ENCODE assay signal across 2 cellular contexts in genomic region chr9:104326912-104327311, GRCh38.
TF ChIP-seq lines count a peak whose summit lies in the region.

No MANE protein-coding gene starts in this region.

TF ChIP-seq in SK-N-SH, 30 proteins besides CTCF, POLR2A, EP300 and RAD21 (continued from another document):
- no peak for TF ChIP-seq USF2 (IDR thresholded peaks at IDR 0.05; ENCODE audit: borderline replicate concordance, low read depth, low read length)
- TF ChIP-seq, protein P1, sequence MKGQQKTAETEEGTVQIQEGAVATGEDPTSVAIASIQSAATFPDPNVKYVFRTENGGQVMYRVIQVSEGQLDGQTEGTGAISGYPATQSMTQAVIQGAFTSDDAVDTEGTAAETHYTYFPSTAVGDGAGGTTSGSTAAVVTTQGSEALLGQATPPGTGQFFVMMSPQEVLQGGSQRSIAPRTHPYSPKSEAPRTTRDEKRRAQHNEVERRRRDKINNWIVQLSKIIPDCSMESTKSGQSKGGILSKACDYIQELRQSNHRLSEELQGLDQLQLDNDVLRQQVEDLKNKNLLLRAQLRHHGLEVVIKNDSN (IDR thresholded peaks at IDR 0.05; ENCODE audit: borderline replicate concordance, low read depth) = no peak
- no peak for TF ChIP-seq TCF12 (IDR thresholded peaks at IDR 0.05)
- no peak for TF ChIP-seq EZH2phosphoT487 (IDR thresholded peaks at IDR 0.05; ENCODE audit: borderline replicate concordance, low read depth)
- no peak for TF ChIP-seq IRF3 (IDR thresholded peaks at IDR 0.05; ENCODE audit: low read depth, low read length)
- no peak for TF ChIP-seq RXRA (IDR thresholded peaks at IDR 0.05; ENCODE audit: borderline replicate concordance, low read depth)
- no peak for TF ChIP-seq SMC3 (IDR thresholded peaks at IDR 0.05; ENCODE audit: low read depth, low read length)
- no peak for TF ChIP-seq SIN3A (IDR thresholded peaks at IDR 0.05; ENCODE audit: borderline replicate concordance, low read depth, low read length)
- TF ChIP-seq, protein P2, sequence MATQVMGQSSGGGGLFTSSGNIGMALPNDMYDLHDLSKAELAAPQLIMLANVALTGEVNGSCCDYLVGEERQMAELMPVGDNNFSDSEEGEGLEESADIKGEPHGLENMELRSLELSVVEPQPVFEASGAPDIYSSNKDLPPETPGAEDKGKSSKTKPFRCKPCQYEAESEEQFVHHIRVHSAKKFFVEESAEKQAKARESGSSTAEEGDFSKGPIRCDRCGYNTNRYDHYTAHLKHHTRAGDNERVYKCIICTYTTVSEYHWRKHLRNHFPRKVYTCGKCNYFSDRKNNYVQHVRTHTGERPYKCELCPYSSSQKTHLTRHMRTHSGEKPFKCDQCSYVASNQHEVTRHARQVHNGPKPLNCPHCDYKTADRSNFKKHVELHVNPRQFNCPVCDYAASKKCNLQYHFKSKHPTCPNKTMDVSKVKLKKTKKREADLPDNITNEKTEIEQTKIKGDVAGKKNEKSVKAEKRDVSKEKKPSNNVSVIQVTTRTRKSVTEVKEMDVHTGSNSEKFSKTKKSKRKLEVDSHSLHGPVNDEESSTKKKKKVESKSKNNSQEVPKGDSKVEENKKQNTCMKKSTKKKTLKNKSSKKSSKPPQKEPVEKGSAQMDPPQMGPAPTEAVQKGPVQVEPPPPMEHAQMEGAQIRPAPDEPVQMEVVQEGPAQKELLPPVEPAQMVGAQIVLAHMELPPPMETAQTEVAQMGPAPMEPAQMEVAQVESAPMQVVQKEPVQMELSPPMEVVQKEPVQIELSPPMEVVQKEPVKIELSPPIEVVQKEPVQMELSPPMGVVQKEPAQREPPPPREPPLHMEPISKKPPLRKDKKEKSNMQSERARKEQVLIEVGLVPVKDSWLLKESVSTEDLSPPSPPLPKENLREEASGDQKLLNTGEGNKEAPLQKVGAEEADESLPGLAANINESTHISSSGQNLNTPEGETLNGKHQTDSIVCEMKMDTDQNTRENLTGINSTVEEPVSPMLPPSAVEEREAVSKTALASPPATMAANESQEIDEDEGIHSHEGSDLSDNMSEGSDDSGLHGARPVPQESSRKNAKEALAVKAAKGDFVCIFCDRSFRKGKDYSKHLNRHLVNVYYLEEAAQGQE (IDR thresholded peaks at IDR 0.05; ENCODE audit: low read depth, low read length) = no peak
- no peak for TF ChIP-seq PBX3 (IDR thresholded peaks at IDR 0.05)
- no peak for TF ChIP-seq YY1 (IDR thresholded peaks at IDR 0.05; ENCODE audit: low read depth)
- TF ChIP-seq GATA2 (CRISPR knock-in tag; IDR thresholded peaks at IDR 0.05) = no peak
- TF ChIP-seq RCOR1 (IDR thresholded peaks at IDR 0.05; ENCODE audit: low read length) = no peak
- TF ChIP-seq ELF1 (IDR thresholded peaks at IDR 0.05) = no peak

TF ChIP-seq in SK-N-SH treated with all-trans-retinoic acid at 6 μM for 48 hours, 23 proteins besides CTCF, POLR2A, EP300 and RAD21 (continued from another document):
- TF ChIP-seq CSRNP3 (CRISPR knock-in tag; IDR thresholded peaks at IDR 0.05) (no peak), GLIS3 (CRISPR knock-in tag; IDR thresholded peaks at IDR 0.05) (no peak), POU6F1 (CRISPR knock-in tag; IDR thresholded peaks at IDR 0.05; ENCODE audit: borderline replicate concordance, low read depth) (no peak)
- TF ChIP-seq, protein P3, sequence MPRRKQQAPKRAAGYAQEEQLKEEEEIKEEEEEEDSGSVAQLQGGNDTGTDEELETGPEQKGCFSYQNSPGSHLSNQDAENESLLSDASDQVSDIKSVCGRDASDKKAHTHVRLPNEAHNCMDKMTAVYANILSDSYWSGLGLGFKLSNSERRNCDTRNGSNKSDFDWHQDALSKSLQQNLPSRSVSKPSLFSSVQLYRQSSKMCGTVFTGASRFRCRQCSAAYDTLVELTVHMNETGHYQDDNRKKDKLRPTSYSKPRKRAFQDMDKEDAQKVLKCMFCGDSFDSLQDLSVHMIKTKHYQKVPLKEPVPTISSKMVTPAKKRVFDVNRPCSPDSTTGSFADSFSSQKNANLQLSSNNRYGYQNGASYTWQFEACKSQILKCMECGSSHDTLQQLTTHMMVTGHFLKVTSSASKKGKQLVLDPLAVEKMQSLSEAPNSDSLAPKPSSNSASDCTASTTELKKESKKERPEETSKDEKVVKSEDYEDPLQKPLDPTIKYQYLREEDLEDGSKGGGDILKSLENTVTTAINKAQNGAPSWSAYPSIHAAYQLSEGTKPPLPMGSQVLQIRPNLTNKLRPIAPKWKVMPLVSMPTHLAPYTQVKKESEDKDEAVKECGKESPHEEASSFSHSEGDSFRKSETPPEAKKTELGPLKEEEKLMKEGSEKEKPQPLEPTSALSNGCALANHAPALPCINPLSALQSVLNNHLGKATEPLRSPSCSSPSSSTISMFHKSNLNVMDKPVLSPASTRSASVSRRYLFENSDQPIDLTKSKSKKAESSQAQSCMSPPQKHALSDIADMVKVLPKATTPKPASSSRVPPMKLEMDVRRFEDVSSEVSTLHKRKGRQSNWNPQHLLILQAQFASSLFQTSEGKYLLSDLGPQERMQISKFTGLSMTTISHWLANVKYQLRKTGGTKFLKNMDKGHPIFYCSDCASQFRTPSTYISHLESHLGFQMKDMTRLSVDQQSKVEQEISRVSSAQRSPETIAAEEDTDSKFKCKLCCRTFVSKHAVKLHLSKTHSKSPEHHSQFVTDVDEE (CRISPR knock-in tag; IDR thresholded peaks at IDR 0.05) = no peak
